ENCODE assay signal across 16 cellular contexts in genomic region chr4:186624951-186625350, GRCh38.
DNase-seq lines count a peak whose midpoint lies in the region; TF ChIP-seq lines count a peak whose summit lies in the region.
"Had no signal": no experiment of that assay in that cellular context is flagged by ENCODE, and none has a peak within 500 bp of the region (broad histone marks: within the 10 kb centered on the region; RNA-seq: fewer than 3 reads in every experiment).

No MANE protein-coding gene starts in this region.

- no peak overlapping the region for H3K18ac ChIP-seq in trophoblast cell (ENCODE audit: low read length)

- no peak overlapping the region for H2AK5ac ChIP-seq in trophoblast cell (ENCODE audit: low read length)

- H3K4me3 ChIP-seq in SJSA1, result no peak overlapping the region
- no peak overlapping the region for H3K4me3 ChIP-seq in fibroblast of pulmonary artery (replicated peaks; ENCODE audit: low read depth, low read length)
- H3K4me3 ChIP-seq in trophoblast cell (ENCODE audit: low read depth, low read length), result no peak overlapping the region
- H3K4me3 ChIP-seq in prostate gland, result no peak overlapping the region
- H3K4me3 ChIP-seq in tibial nerve, result no peak overlapping the region
- H3K4me3 ChIP-seq: esophagus squamous epithelium had no signal

- no CpG with 5 or more reads among the region's 1 CpG for WGBS in trophoblast cell (ENCODE audit: extremely low coverage, insufficient coverage, insufficient read length)
- 88% methylated on average over 1 of the region's 1 CpG for WGBS in prostate gland
- 24 to 49% methylated on average over 1 of the region's 1 CpG for WGBS in tibial nerve, 2 donors

- no peaks in the 10 kb centered on the region for H3K79me2 ChIP-seq in trophoblast cell (ENCODE audit: control insufficient read depth, insufficient read depth, low read length, poor library complexity)

- H4K12ac ChIP-seq in trophoblast cell (ENCODE audit: low read depth, low read length), result no peak overlapping the region

- H3K27ac ChIP-seq in SJSA1, result peak overlapping the region; percentile 85
- no peak overlapping the region for H3K27ac ChIP-seq in trophoblast cell (ENCODE audit: low read depth, low read length)
- no peak overlapping the region for H3K27ac ChIP-seq in prostate gland
- H3K27ac ChIP-seq in tibial nerve, result no peak overlapping the region
- H3K27ac ChIP-seq: esophagus squamous epithelium had no signal

- H3K4me1 ChIP-seq in SJSA1 (replicated peaks) (peaks cover 58% of the 10 kb centered on the region), trophoblast cell (ENCODE audit: control insufficient read depth in 1 of 2, insufficient read depth in 2 of 2, low read length in 2 of 2) (peaks cover 11 to 20% of the 10 kb centered on the region in 2 experiments), prostate gland (replicated peaks) (no peaks in the 10 kb centered on the region), tibial nerve (peaks cover 0 to 18% (median 1%) of the 10 kb centered on the region in 4 donors)
- H3K4me1 ChIP-seq: esophagus squamous epithelium had no signal

- H3K36me3 ChIP-seq in SJSA1 (peaks cover 70% of the 10 kb centered on the region), trophoblast cell (ENCODE audit: control insufficient read depth in 1 of 2, insufficient read depth in 2 of 2, low read length in 2 of 2) (peaks cover 14 to 25% of the 10 kb centered on the region in 2 experiments), prostate gland (no peaks in the 10 kb centered on the region), tibial nerve (peaks cover 0 to 50% (median 0%) of the 10 kb centered on the region in 3 donors)

- no peak overlapping the region for H2BK5ac ChIP-seq in trophoblast cell (ENCODE audit: low read depth, low read length, poor library complexity)

- no peak overlapping the region for H2AFZ ChIP-seq in trophoblast cell (ENCODE audit: insufficient read depth, low read length, poor library complexity)

- H2BK120ac ChIP-seq in trophoblast cell (ENCODE audit: insufficient read depth, low read length, poor library complexity), result no peak overlapping the region

- TF ChIP-seq EP300 in tibial nerve (IDR thresholded peaks at IDR 0.05), result no peak

- H3K9me3 ChIP-seq in SJSA1 (replicated peaks) (no peaks in the 10 kb centered on the region), trophoblast cell (ENCODE audit: insufficient read depth, low read depth, low read length) (no peaks in the 10 kb centered on the region), prostate gland (no peaks in the 10 kb centered on the region), tibial nerve (no peaks in the 10 kb centered on the region)
- H3K9me3 ChIP-seq: esophagus squamous epithelium had no signal

- H3K14ac ChIP-seq in trophoblast cell (ENCODE audit: low read length), result no peak overlapping the region

- no peak overlapping the region for H4K91ac ChIP-seq in trophoblast cell (ENCODE audit: low read depth, low read length)

- no peak overlapping the region for H3K4me2 ChIP-seq in trophoblast cell (ENCODE audit: low read length)

- no peak overlapping the region for H3K23ac ChIP-seq in trophoblast cell (ENCODE audit: low read length)

- H2BK12ac ChIP-seq in trophoblast cell (ENCODE audit: low read length), result no peak overlapping the region

- intact Hi-C loops in prostate gland (cut with DNase I), result no loop called here

- TF ChIP-seq CTCF in fibroblast of pulmonary artery (IDR thresholded peaks at IDR 0.05; ENCODE audit: low read length, missing control alignments), result no peak
- no peak for TF ChIP-seq CTCF in prostate gland (IDR thresholded peaks at IDR 0.05)
- TF ChIP-seq CTCF in tibial nerve (IDR thresholded peaks at IDR 0.05), result no peak

- no peak overlapping the region for H3K4ac ChIP-seq in trophoblast cell (ENCODE audit: low read depth, low read length)

- no peak for TF ChIP-seq POLR2A in prostate gland (IDR thresholded peaks at IDR 0.05)
- no peak for TF ChIP-seq POLR2A in tibial nerve (IDR thresholded peaks at IDR 0.05)

- no peak overlapping the region for H3K9ac ChIP-seq in trophoblast cell (ENCODE audit: low read length)

- DNase-seq in COLO829 (ENCODE audit: low spot score) (peak; percentile 35), SJSA1 (ENCODE audit: low read depth in 1 of 2, low spot score in 2 of 2) (peak in 1 of 2 experiments; percentile 91), fibroblast of pulmonary artery (ENCODE audit: low read depth) (peak; percentile 85), trophoblast cell (peak; percentile 21 to 86), NCI-H187 treated with DMSO at 0.1 percent for 48 hours (lab: John Stamatoyannopoulos, UW) (no peak), prostate gland (ENCODE audit: low spot score) (no peak), GOT3 (lab: John Stamatoyannopoulos, UW) (no peak), tibial nerve (ENCODE audit: low spot score in 2 of 2) (no peak)
- DNase-seq: activated CD4-positive, alpha-beta memory T cell treated with anti-CD3 and anti-CD28 coated beads for 36 hours; activated effector memory CD4-positive, alpha-beta T cell treated with anti-CD3 and anti-CD28 coated beads, Interleukin-2, amount 50 U/mL, for 16 hours; cerebellar nuclear complex; COR-L47; esophagus squamous epithelium; Karpas-422; NCI-H187; NCI-H774 had no signal

- no peaks in the 10 kb centered on the region for H3K79me1 ChIP-seq in trophoblast cell (ENCODE audit: low read length)

- no peak overlapping the region for H4K8ac ChIP-seq in trophoblast cell (ENCODE audit: low read depth, low read length)

- H3K27me3 ChIP-seq in SJSA1 (replicated peaks) (no peaks in the 10 kb centered on the region), trophoblast cell (ENCODE audit: insufficient read depth, low read length) (no peaks in the 10 kb centered on the region), prostate gland (replicated peaks; ENCODE audit: insufficient read depth) (no peaks in the 10 kb centered on the region), tibial nerve (no peaks in the 10 kb centered on the region)
- H3K27me3 ChIP-seq: esophagus squamous epithelium had no signal

Comparison
In these comparisons a context has a peak if more than half of its experiments do, and no peak if none do; other contexts are left out.
1. DNase-seq: peak in COLO829 (single experiment), fibroblast of pulmonary artery (single experiment) and trophoblast cell (2 of 2); none in NCI-H187 treated with DMSO at 0.1 percent for 48 hours (single experiment), prostate gland (single experiment), GOT3 (single experiment) and tibial nerve (0 of 2).